In genomic region chr13:50449465-50449864, GRCh38 we compare ENCODE assay signal across 19 cellular contexts.
DNase-seq lines count a peak whose midpoint lies in the region; ATAC-seq, FAIRE-seq and TF ChIP-seq lines count a peak whose summit lies in the region.
"Had no signal": no experiment of that assay in that cellular context is flagged by ENCODE, and none has a peak within 500 bp of the region (broad histone marks: within the 10 kb centered on the region; RNA-seq: fewer than 3 reads in every experiment).

No MANE protein-coding gene starts in this region.

- no peaks in the 10 kb centered on the region for H3K9me3 ChIP-seq in K562 (replicated peaks; ENCODE audit: control insufficient read depth, insufficient read depth, low read depth, low read length)
- H3K9me3 ChIP-seq in CD4-positive, alpha-beta memory T cell (ENCODE audit: control insufficient read depth in 1 of 2, low read length in 2 of 2) = no peaks in the 10 kb centered on the region
- no peaks in the 10 kb centered on the region for H3K9me3 ChIP-seq in mucosa of descending colon

- no peak for FAIRE-seq in K562 (lab: Jason Lieb, UNC)
- FAIRE-seq: H54 had no signal

- POLR2A ChIA-PET in K562 (lab: Yijun Ruan, JAX) = interaction anchor here (0.6 kb wide), 1 partner anchor 21 kb away, joined by 3 read pairs; no protein-coding TSS in a partner anchor
- POLR2A ChIA-PET in CD4-positive, alpha-beta memory T cell (lab: Charles Lee; ENCODE audit: partially characterized antibody) = no interaction called here

- no peaks in the 10 kb centered on the region for H3K9me1 ChIP-seq in K562 (ENCODE audit: control insufficient read depth, insufficient read depth, low read length)

- H3K9me3 Mint-ChIP-seq in activated naive CD8-positive, alpha-beta T cell (ENCODE audit: low read depth) = no peaks in the 10 kb centered on the region
- H3K9me3 Mint-ChIP-seq in activated naive CD8-positive, alpha-beta T cell treated with anti-CD3 and anti-CD28 coated beads for 36 hours = no peaks in the 10 kb centered on the region
- H3K9me3 Mint-ChIP-seq in stimulated activated effector memory CD8-positive, alpha-beta T cell treated with anti-CD3 and anti-CD28 coated beads, Interleukin-12 subunit alpha, Interleukin-12 subunit beta, amount 100 ng/mL, for 72 hours = no peaks in the 10 kb centered on the region
- H3K9me3 Mint-ChIP-seq in CD4-positive, alpha-beta memory T cell = peaks cover 0 to 1% (median 0%) of the 10 kb centered on the region in 8 donors
- H3K9me3 Mint-ChIP-seq: CD4-positive, CD25-positive, alpha-beta regulatory T cell; HFFc6 had no signal

- no peak overlapping the region for H3K9ac ChIP-seq in K562 (ENCODE audit: insufficient read depth in 1 of 2, low read depth in 2 of 2, low read length in 2 of 2)

- no peak overlapping the region for H3K27ac ChIP-seq in K562 (ENCODE audit: extremely low read depth, low read depth, low read length)
- no peak overlapping the region for H3K27ac ChIP-seq in CD4-positive, alpha-beta memory T cell (ENCODE audit: low read depth, low read length)

- peak overlapping the region; percentile 16 for H3K27ac Mint-ChIP-seq in activated naive CD8-positive, alpha-beta T cell
- H3K27ac Mint-ChIP-seq in activated naive CD8-positive, alpha-beta T cell treated with anti-CD3 and anti-CD28 coated beads for 36 hours = no peak overlapping the region
- H3K27ac Mint-ChIP-seq in stimulated activated effector memory CD8-positive, alpha-beta T cell treated with anti-CD3 and anti-CD28 coated beads, Interleukin-12 subunit alpha, Interleukin-12 subunit beta, amount 100 ng/mL, for 72 hours = no peak overlapping the region
- no peak overlapping the region for H3K27ac Mint-ChIP-seq in CD4-positive, alpha-beta memory T cell
- H3K27ac Mint-ChIP-seq: B cell; CD4-positive, CD25-positive, alpha-beta regulatory T cell; HFFc6 had no signal

- TF ChIP-seq CTCF in K562 (IDR thresholded peaks at IDR 0.05 in 2 of 3, conservative IDR thresholded peaks at IDR 0.05 in 1 of 3; ENCODE audit: insufficient read depth in 2 of 3, low read depth in 1 of 3, low read length in 3 of 3) (no peak), mucosa of descending colon (IDR thresholded peaks at IDR 0.05) (no peak)

- no peaks in the 10 kb centered on the region for H3K36me3 ChIP-seq in K562 (ENCODE audit: control insufficient read depth, insufficient read depth, low read length)
- no peaks in the 10 kb centered on the region for H3K36me3 ChIP-seq in CD4-positive, alpha-beta memory T cell (ENCODE audit: insufficient read depth, low read length)
- no peaks in the 10 kb centered on the region for H3K36me3 ChIP-seq in mucosa of descending colon (ENCODE audit: low read depth)

- no peak for TF ChIP-seq POLR2A in K562 (conservative IDR thresholded peaks at IDR 0.05)

- H3K4me1 ChIP-seq in K562 (replicated peaks in 1 of 2; ENCODE audit: control insufficient read depth in 2 of 2, insufficient read depth in 2 of 2, low read length in 2 of 2) (no peaks in the 10 kb centered on the region; a peak in 2 of 5 replicates), mucosa of descending colon (ENCODE audit: low read depth) (no peaks in the 10 kb centered on the region)
- H3K4me1 ChIP-seq in CD4-positive, alpha-beta memory T cell (ENCODE audit: insufficient read depth, low read length) = no peaks in the 10 kb centered on the region

- intact Hi-C loops in K562 (cut with micrococcal nuclease) = no loop called here
- intact Hi-C loops in CD4-positive, alpha-beta memory T cell (cut with micrococcal nuclease) = no loop called here
- intact Hi-C loops in mucosa of descending colon (cut with DNase I, micrococcal nuclease) = no loop called here

- no peaks in the 10 kb centered on the region for H3K36me3 Mint-ChIP-seq in activated naive CD8-positive, alpha-beta T cell
- no peaks in the 10 kb centered on the region for H3K36me3 Mint-ChIP-seq in activated naive CD8-positive, alpha-beta T cell treated with anti-CD3 and anti-CD28 coated beads for 36 hours
- no peaks in the 10 kb centered on the region for H3K36me3 Mint-ChIP-seq in stimulated activated effector memory CD8-positive, alpha-beta T cell treated with anti-CD3 and anti-CD28 coated beads, Interleukin-12 subunit alpha, Interleukin-12 subunit beta, amount 100 ng/mL, for 72 hours
- peaks cover 0 to 3% of the 10 kb centered on the region in 2 donors for H3K36me3 Mint-ChIP-seq in CD4-positive, alpha-beta memory T cell
- H3K36me3 Mint-ChIP-seq: CD4-positive, CD25-positive, alpha-beta regulatory T cell had no signal

- peaks cover 5% of the 10 kb centered on the region for H3K27me3 Mint-ChIP-seq in activated naive CD8-positive, alpha-beta T cell
- H3K27me3 Mint-ChIP-seq in activated naive CD8-positive, alpha-beta T cell treated with anti-CD3 and anti-CD28 coated beads for 36 hours = no peaks in the 10 kb centered on the region
- peaks cover 0 to 1% of the 10 kb centered on the region in 2 donors for H3K27me3 Mint-ChIP-seq in CD4-positive, alpha-beta memory T cell
- H3K27me3 Mint-ChIP-seq: B cell had no signal

- no peaks in the 10 kb centered on the region for H4K20me1 ChIP-seq in K562 (replicated peaks; ENCODE audit: control insufficient read depth, insufficient read depth, low read length)

- BruUV-seq in K562 (replicated peaks; lab: Mats Ljungman, UMichigan) = no TSS peak

- no peak overlapping the region for H3K4me2 ChIP-seq in K562 (ENCODE audit: insufficient read depth, low read length)

- no peak for ATAC-seq in K562
- ATAC-seq in stimulated activated effector memory CD8-positive, alpha-beta T cell treated with anti-CD3 and anti-CD28 coated beads, Interleukin-12 subunit alpha, Interleukin-12 subunit beta, amount 100 ng/mL, for 72 hours = peak; percentile 61
- no peak for ATAC-seq in mucosa of descending colon

- no peak for TF ChIP-seq EP300 in K562 (IDR thresholded peaks at IDR 0.05; ENCODE audit: low read length)

- CTCF ChIA-PET in K562 (lab: Yijun Ruan, JAX; ENCODE audit: low intra/inter-chr PET ratio) = no interaction called here
- CTCF ChIA-PET in CD4-positive, alpha-beta memory T cell (lab: Charles Lee; ENCODE audit: partially characterized antibody) = interaction anchor here (1.3 kb wide), 1 partner anchor 473 kb away, joined by 4 read pairs; no protein-coding TSS in a partner anchor

- H3K27me3 ChIP-seq in K562 (ENCODE audit: control insufficient read depth in 2 of 2, insufficient read depth in 2 of 2, low read length in 2 of 2) = no peaks in the 10 kb centered on the region
- no peaks in the 10 kb centered on the region for H3K27me3 ChIP-seq in CD4-positive, alpha-beta memory T cell (ENCODE audit: insufficient read depth, low read length)

- no peak for TF ChIP-seq RAD21 in K562 (CRISPR knock-in tag; conservative IDR thresholded peaks at IDR 0.05 in 1 of 2, IDR thresholded peaks at IDR 0.05 in 1 of 2)

- in situ Hi-C loops in K562 (cut with MboI) = no loop called here

- 94% methylated on average over 2 of the region's 2 CpGs for WGBS in K562 (ENCODE audit: insufficient coverage, low coverage, missing lambda C conversion rate)

- H3K4me3 Mint-ChIP-seq in activated naive CD8-positive, alpha-beta T cell = no peak overlapping the region
- H3K4me3 Mint-ChIP-seq in activated naive CD8-positive, alpha-beta T cell treated with anti-CD3 and anti-CD28 coated beads for 36 hours = no peak overlapping the region
- H3K4me3 Mint-ChIP-seq in stimulated activated effector memory CD8-positive, alpha-beta T cell treated with anti-CD3 and anti-CD28 coated beads, Interleukin-12 subunit alpha, Interleukin-12 subunit beta, amount 100 ng/mL, for 72 hours = no peak overlapping the region
- H3K4me3 Mint-ChIP-seq in CD4-positive, alpha-beta memory T cell = no peak overlapping the region
- H3K4me3 Mint-ChIP-seq: B cell; CD4-positive, CD25-positive, alpha-beta regulatory T cell; HFFc6 had no signal

- H2AFZ ChIP-seq in K562 (ENCODE audit: low read depth, low read length) = no peak overlapping the region

- H3K4me3 ChIP-seq in K562 (no peak overlapping the region), mucosa of descending colon (no peak overlapping the region)
- no peak overlapping the region for H3K4me3 ChIP-seq in CD4-positive, alpha-beta memory T cell (ENCODE audit: low read length in 2 of 2)

- H3K79me2 ChIP-seq in K562 (ENCODE audit: control insufficient read depth, insufficient read depth, low read length) = no peaks in the 10 kb centered on the region

- H3K4me1 Mint-ChIP-seq in activated naive CD8-positive, alpha-beta T cell (ENCODE audit: low read depth) = no peaks in the 10 kb centered on the region
- peaks cover 5% of the 10 kb centered on the region for H3K4me1 Mint-ChIP-seq in activated naive CD8-positive, alpha-beta T cell treated with anti-CD3 and anti-CD28 coated beads for 36 hours
- H3K4me1 Mint-ChIP-seq in stimulated activated effector memory CD8-positive, alpha-beta T cell treated with anti-CD3 and anti-CD28 coated beads, Interleukin-12 subunit alpha, Interleukin-12 subunit beta, amount 100 ng/mL, for 72 hours = peaks cover 15% of the 10 kb centered on the region
- no peaks in the 10 kb centered on the region for H3K4me1 Mint-ChIP-seq in CD4-positive, alpha-beta memory T cell

- no peak for DNase-seq in activated naive CD8-positive, alpha-beta T cell treated with anti-CD3 and anti-CD28 coated beads for 36 hours
- DNase-seq in K562 (ENCODE audit: extremely low read depth in 1 of 4, low spot score in 3 of 4) = no peak
- DNase-seq in kidney glomerular epithelial cell (lab: John Stamatoyannopoulos, UW) = peak; percentile 21
- DNase-seq in stimulated activated effector memory CD8-positive, alpha-beta T cell treated with anti-CD3 and anti-CD28 coated beads, Interleukin-12 subunit alpha, Interleukin-12 subunit beta, amount 100 ng/mL, for 72 hours (ENCODE audit: low spot score in 2 of 2) = no peak
- no peak for DNase-seq in COR-L47 (lab: John Stamatoyannopoulos, UW)
- no peak for DNase-seq in CD4-positive, alpha-beta memory T cell
- DNase-seq in mucosa of descending colon = no peak
- DNase-seq: Calu3; CD4-positive, CD25-positive, alpha-beta regulatory T cell; GF-D8; HFFc6; KBM-7; MV-4-11; NCI-H1417 treated with DMSO at 0.1 percent for 48 hours; NCI-H524 treated with DMSO at 0.1 percent for 48 hours; RPMI8226 had no signal

TF ChIP-seq in K562, 482 proteins besides CTCF, POLR2A, EP300 and RAD21:
- peak; percentile 67 for TF ChIP-seq FOSL1 (tag; conservative IDR thresholded peaks at IDR 0.05)
- no peak for TF ChIP-seq RNF2 (IDR thresholded peaks at IDR 0.05)
- TF ChIP-seq FOXJ2 (tag; IDR thresholded peaks at IDR 0.05) = peak; percentile 47
- TF ChIP-seq POLR2AphosphoS5 (IDR thresholded peaks at IDR 0.05; ENCODE audit: control insufficient read depth, insufficient read depth, low read depth, low read length) = no peak
